2 cellular contexts compared by ENCODE assay signal in the genomic region with DNA sequence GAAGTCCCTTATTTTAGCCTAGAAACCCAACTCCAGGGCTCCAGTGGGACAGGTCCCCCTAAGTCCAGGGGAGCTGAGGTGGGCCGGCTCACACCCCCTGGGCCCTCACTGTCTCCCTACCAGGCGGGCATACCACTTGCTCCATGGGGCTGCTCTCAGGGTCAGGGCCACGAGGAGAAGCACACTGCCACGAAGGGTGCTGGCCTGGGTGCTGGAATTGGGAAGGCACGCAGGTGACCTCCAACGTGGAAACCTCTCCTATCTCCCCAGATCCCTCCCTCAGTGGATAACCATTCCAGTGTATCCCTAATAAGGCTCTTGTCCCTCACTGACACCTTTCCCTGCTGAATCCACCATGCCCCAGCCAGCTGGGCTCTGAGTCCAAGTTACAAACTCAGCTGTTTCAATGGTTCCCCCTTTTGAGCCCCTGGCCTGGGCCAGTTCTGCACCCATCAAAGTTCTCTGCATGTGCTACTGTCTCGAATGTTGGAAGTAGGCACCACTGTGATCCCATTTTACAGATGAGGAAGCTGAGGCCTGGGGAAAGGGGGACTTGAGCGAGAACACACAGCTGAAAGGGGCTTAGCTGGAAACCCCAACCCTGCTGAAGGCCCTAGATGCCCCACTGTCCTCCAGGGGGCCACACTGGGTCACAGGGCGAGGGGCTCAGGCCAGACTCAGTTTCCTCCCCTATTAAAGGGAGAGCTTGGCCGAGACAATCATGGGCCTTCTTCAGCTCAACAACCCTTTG.
TF ChIP-seq lines count a peak whose summit lies in the region.

No MANE protein-coding gene starts in this region.

TF ChIP-seq in SK-N-SH, 30 proteins besides CTCF, POLR2A, EP300 and RAD21 (continued from another document):
- TF ChIP-seq, protein P1, sequence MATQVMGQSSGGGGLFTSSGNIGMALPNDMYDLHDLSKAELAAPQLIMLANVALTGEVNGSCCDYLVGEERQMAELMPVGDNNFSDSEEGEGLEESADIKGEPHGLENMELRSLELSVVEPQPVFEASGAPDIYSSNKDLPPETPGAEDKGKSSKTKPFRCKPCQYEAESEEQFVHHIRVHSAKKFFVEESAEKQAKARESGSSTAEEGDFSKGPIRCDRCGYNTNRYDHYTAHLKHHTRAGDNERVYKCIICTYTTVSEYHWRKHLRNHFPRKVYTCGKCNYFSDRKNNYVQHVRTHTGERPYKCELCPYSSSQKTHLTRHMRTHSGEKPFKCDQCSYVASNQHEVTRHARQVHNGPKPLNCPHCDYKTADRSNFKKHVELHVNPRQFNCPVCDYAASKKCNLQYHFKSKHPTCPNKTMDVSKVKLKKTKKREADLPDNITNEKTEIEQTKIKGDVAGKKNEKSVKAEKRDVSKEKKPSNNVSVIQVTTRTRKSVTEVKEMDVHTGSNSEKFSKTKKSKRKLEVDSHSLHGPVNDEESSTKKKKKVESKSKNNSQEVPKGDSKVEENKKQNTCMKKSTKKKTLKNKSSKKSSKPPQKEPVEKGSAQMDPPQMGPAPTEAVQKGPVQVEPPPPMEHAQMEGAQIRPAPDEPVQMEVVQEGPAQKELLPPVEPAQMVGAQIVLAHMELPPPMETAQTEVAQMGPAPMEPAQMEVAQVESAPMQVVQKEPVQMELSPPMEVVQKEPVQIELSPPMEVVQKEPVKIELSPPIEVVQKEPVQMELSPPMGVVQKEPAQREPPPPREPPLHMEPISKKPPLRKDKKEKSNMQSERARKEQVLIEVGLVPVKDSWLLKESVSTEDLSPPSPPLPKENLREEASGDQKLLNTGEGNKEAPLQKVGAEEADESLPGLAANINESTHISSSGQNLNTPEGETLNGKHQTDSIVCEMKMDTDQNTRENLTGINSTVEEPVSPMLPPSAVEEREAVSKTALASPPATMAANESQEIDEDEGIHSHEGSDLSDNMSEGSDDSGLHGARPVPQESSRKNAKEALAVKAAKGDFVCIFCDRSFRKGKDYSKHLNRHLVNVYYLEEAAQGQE (IDR thresholded peaks at IDR 0.05; ENCODE audit: low read depth, low read length) = peak; percentile 68; the same call in 1 of the 2 replicates
- TF ChIP-seq MEF2A (IDR thresholded peaks at IDR 0.05; ENCODE audit: borderline replicate concordance, low read depth) = no peak

TF ChIP-seq in SK-N-SH treated with all-trans-retinoic acid at 6 μM for 48 hours, 23 proteins besides CTCF, POLR2A, EP300 and RAD21:
- TF ChIP-seq, protein P2, sequence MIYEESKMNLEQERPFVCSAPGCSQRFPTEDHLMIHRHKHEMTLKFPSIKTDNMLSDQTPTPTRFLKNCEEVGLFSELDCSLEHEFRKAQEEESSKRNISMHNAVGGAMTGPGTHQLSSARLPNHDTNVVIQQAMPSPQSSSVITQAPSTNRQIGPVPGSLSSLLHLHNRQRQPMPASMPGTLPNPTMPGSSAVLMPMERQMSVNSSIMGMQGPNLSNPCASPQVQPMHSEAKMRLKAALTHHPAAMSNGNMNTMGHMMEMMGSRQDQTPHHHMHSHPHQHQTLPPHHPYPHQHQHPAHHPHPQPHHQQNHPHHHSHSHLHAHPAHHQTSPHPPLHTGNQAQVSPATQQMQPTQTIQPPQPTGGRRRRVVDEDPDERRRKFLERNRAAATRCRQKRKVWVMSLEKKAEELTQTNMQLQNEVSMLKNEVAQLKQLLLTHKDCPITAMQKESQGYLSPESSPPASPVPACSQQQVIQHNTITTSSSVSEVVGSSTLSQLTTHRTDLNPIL (CRISPR knock-in tag; IDR thresholded peaks at IDR 0.05; ENCODE audit: low read depth) = no peak
- no peak for TF ChIP-seq ZFP30 (CRISPR knock-in tag; IDR thresholded peaks at IDR 0.05)
- TF ChIP-seq ZNF8 (CRISPR knock-in tag; IDR thresholded peaks at IDR 0.05) = no peak
- TF ChIP-seq ARNTL (CRISPR knock-in tag; IDR thresholded peaks at IDR 0.05; ENCODE audit: borderline replicate concordance, low read depth) = no peak
- TF ChIP-seq ZFP3 (CRISPR knock-in tag; IDR thresholded peaks at IDR 0.05) = no peak
- TF ChIP-seq, protein P3, sequence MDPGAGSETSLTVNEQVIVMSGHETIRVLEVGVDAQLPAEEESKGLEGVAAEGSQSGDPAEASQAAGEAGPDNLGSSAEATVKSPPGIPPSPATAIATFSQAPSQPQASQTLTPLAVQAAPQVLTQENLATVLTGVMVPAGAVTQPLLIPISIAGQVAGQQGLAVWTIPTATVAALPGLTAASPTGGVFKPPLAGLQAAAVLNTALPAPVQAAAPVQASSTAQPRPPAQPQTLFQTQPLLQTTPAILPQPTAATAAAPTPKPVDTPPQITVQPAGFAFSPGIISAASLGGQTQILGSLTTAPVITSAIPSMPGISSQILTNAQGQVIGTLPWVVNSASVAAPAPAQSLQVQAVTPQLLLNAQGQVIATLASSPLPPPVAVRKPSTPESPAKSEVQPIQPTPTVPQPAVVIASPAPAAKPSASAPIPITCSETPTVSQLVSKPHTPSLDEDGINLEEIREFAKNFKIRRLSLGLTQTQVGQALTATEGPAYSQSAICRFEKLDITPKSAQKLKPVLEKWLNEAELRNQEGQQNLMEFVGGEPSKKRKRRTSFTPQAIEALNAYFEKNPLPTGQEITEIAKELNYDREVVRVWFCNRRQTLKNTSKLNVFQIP (CRISPR knock-in tag; IDR thresholded peaks at IDR 0.05; ENCODE audit: borderline replicate concordance, low read depth) = no peak
- TF ChIP-seq ZNF565 (CRISPR knock-in tag; conservative IDR thresholded peaks at IDR 0.05; ENCODE audit: low read depth) = no peak
